16 cellular contexts compared by ENCODE assay signal in the genomic region with DNA sequence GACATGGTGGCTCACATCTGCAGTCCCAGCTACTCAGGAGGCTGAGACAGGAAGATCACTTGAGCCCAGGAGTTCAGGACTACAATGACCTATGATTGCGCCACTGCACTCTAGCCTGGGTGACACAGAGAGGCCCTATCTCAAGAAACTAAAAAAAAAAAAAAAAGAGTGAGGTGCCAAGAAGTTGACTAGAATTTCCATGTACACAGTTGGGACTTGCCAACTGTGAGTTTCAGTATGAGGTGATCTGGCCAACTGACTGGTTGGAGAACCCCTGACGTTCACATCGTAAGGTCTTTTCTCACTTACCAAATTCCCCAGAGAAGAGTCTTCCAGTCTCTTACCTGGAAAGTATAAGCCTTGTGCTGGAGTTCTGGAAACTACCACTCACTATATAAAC. TPM values are rescaled to one million over a fixed set of nuclear protein-coding genes. Genes with fewer than 3 reads are reported as not detected.
DNase-seq lines count a peak whose midpoint lies in the region; ATAC-seq and TF ChIP-seq lines count a peak whose summit lies in the region.
"Had no signal": no experiment of that assay in that cellular context is flagged by ENCODE, and none has a peak within 500 bp of the region (broad histone marks: within the 10 kb centered on the region; RNA-seq: fewer than 3 reads in every experiment).

No MANE protein-coding gene starts in this region.

- TF ChIP-seq CTCF in left lung (IDR thresholded peaks at IDR 0.05) = no peak

- H3K27ac Mint-ChIP-seq in naive thymus-derived CD8-positive, alpha-beta T cell = no peak overlapping the region
- H3K27ac Mint-ChIP-seq: naive B cell had no signal

- intact Hi-C loops in left lung (cut with DNase I) (no loop called here), aorta (cut with DNase I) (no loop called here)

- ATAC-seq in left lung (peak; percentile 5), GM19023 (IDR thresholded peaks at IDR 0.05; ENCODE audit: unreplicated experiment) (no peak), aorta (ENCODE audit: low FRiP score) (no peak)
- no peak for ATAC-seq in naive thymus-derived CD8-positive, alpha-beta T cell

- DNase-seq in GF-D8 (lab: John Stamatoyannopoulos, UW) (peak; percentile 5), OCI-M1 (lab: John Stamatoyannopoulos, UW) (peak; percentile 40), left lung (peak in 1 of 2 donors; percentile 73), aorta (no peak)
- DNase-seq in naive thymus-derived CD8-positive, alpha-beta T cell = no peak
- DNase-seq: activated effector memory CD4-positive, alpha-beta T cell treated with Interleukin-2 at 50 U/mL for 16 hours; central memory CD4-positive, alpha-beta T cell; DND-41; Karpas-422; naive B cell; NCI-H2107; substantia nigra; WERI-Rb-1 had no signal

- H3K4me1 ChIP-seq in left lung (peaks cover 8 to 64% of the 10 kb centered on the region in 2 donors), aorta (ENCODE audit: control insufficient read depth in 1 of 2, insufficient read depth in 2 of 2, low read length in 2 of 2) (no peaks in the 10 kb centered on the region)

- H3K9me3 ChIP-seq in left lung = no peaks in the 10 kb centered on the region
- no peaks in the 10 kb centered on the region for H3K9me3 ChIP-seq in aorta (ENCODE audit: control insufficient read depth, low read length)
- H3K9me3 ChIP-seq: right atrium auricular region had no signal

- H3K9me3 Mint-ChIP-seq in naive thymus-derived CD8-positive, alpha-beta T cell = no peaks in the 10 kb centered on the region
- H3K9me3 Mint-ChIP-seq: naive B cell had no signal

- WGBS in aorta, 2 donors = 34 to 45% methylated on average over 3 of the region's 3 CpGs

- peaks cover 0 to 2% (median 0%) of the 10 kb centered on the region in 5 donors for H3K27me3 Mint-ChIP-seq in naive thymus-derived CD8-positive, alpha-beta T cell
- H3K27me3 Mint-ChIP-seq: naive B cell had no signal

- H3K36me3 ChIP-seq in left lung (peaks cover 0 to 7% of the 10 kb centered on the region in 2 donors), aorta (ENCODE audit: control insufficient read depth in 1 of 2, insufficient read depth in 2 of 2, low read length in 1 of 2) (no peaks in the 10 kb centered on the region)
- H3K36me3 ChIP-seq: right atrium auricular region, WERI-Rb-1 had no signal

- H3K27me3 ChIP-seq in left lung (no peaks in the 10 kb centered on the region), aorta (ENCODE audit: control insufficient read depth in 1 of 2, insufficient read depth in 2 of 2, low read length in 1 of 2) (no peaks in the 10 kb centered on the region)
- H3K27me3 ChIP-seq: right atrium auricular region had no signal

- no peak overlapping the region for H3K4me3 ChIP-seq in left lung
- H3K4me3 ChIP-seq in aorta (ENCODE audit: low read length in 2 of 2) = no peak overlapping the region
- H3K4me3 ChIP-seq: right atrium auricular region, SK-N-MC had no signal

- H3K4me1 Mint-ChIP-seq in naive thymus-derived CD8-positive, alpha-beta T cell = peaks cover 13 to 40% (median 23%) of the 10 kb centered on the region in 4 donors

- no peaks in the 10 kb centered on the region for H3K36me3 Mint-ChIP-seq in naive thymus-derived CD8-positive, alpha-beta T cell

- peak overlapping the region; percentile 43 to 73 for H3K27ac ChIP-seq in left lung
- no peak overlapping the region for H3K27ac ChIP-seq in aorta (ENCODE audit: low read depth in 1 of 2, low read length in 2 of 2)
- H3K27ac ChIP-seq: right atrium auricular region, SK-N-MC, WERI-Rb-1 had no signal

- no peak overlapping the region for H3K4me3 Mint-ChIP-seq in naive thymus-derived CD8-positive, alpha-beta T cell

- POLR2A ChIA-PET in naive thymus-derived CD8-positive, alpha-beta T cell (lab: Charles Lee) = interaction anchor here (0.6 to 1.2 kb wide), 4 partner anchors 9 to 56 kb away, joined by 3 to 5 read pairs (median 4); no protein-coding TSS in a partner anchor

RNA-seq across cellular contexts. Expression of gene MED11, which starts 3.1 kb away (rescaled TPM):
- total RNA-seq in left lung = 10 to 100 TPM; 22.6 to 23.6 TPM
- 10 to 100 TPM; 31.1 to 32.7 TPM for total RNA-seq in naive thymus-derived CD8-positive, alpha-beta T cell
- polyA plus RNA-seq in naive thymus-derived CD8-positive, alpha-beta T cell = 10 to 100 TPM; 37.2 to 81.1 (median 38.9) TPM
- total RNA-seq in aorta = 10 to 100 TPM in 1 of 2 donors, 1 to 10 TPM in 1; 7.9 to 16.7 TPM
- 10 to 100 TPM; 26.2 to 41.1 TPM for polyA plus RNA-seq in aorta

RNA-seq across cellular contexts. Expression of gene ZMYND15, which starts 11.5 kb away (rescaled TPM):
- total RNA-seq in left lung = 1 to 10 TPM; 4.1 to 5.2 TPM
- under 1 TPM; 0.38 to 0.47 TPM for total RNA-seq in naive thymus-derived CD8-positive, alpha-beta T cell
- under 1 TPM in 1 of 3 donors, not detected in 2; 0.10 TPM for polyA plus RNA-seq in naive thymus-derived CD8-positive, alpha-beta T cell
- 1 to 10 TPM; 2.1 to 7.7 TPM for total RNA-seq in aorta
- 1 to 10 TPM in 1 of 2 donors, under 1 TPM in 1; 0.87 to 1.0 TPM for polyA plus RNA-seq in aorta

RNA-seq across cellular contexts. Expression of gene CXCL16, which starts 11.6 kb away (rescaled TPM):
- total RNA-seq in left lung (100 to 1,000 TPM; 122 to 147 TPM), aorta (10 to 100 TPM; 35.9 to 64.0 TPM)
- 1 to 10 TPM; 5.5 to 5.6 TPM for total RNA-seq in naive thymus-derived CD8-positive, alpha-beta T cell
- polyA plus RNA-seq in naive thymus-derived CD8-positive, alpha-beta T cell = 1 to 10 TPM; 2.2 to 5.9 (median 2.5) TPM
- 10 to 100 TPM; 11.0 to 33.7 TPM for polyA plus RNA-seq in aorta

RNA-seq across cellular contexts. Expression of gene ARRB2, which starts 17.7 kb away (rescaled TPM):
- 100 to 1,000 TPM in 1 of 2 donors, 10 to 100 TPM in 1; 91.8 to 240 TPM for total RNA-seq in left lung
- total RNA-seq in naive thymus-derived CD8-positive, alpha-beta T cell = 100 to 1,000 TPM; 402 to 413 TPM
- polyA plus RNA-seq in naive thymus-derived CD8-positive, alpha-beta T cell = 10 to 100 TPM; 47.0 to 60.5 (median 49.4) TPM
- 100 to 1,000 TPM in 1 of 2 donors, 10 to 100 TPM in 1; 71.8 to 119 TPM for total RNA-seq in aorta
- polyA plus RNA-seq in aorta = 10 to 100 TPM; 23.2 to 55.2 TPM

RNA-seq across cellular contexts. Expression of gene PELP1, which starts 24.2 kb away (rescaled TPM):
- total RNA-seq in left lung (10 to 100 TPM; 42.2 to 48.8 TPM), aorta (10 to 100 TPM; 34.6 to 49.4 TPM)
- 10 to 100 TPM; 70.6 to 71.3 TPM for total RNA-seq in naive thymus-derived CD8-positive, alpha-beta T cell
- polyA plus RNA-seq in naive thymus-derived CD8-positive, alpha-beta T cell = 10 to 100 TPM in 2 of 3 donors, 1 to 10 TPM in 1; 8.9 to 13.3 (median 12.1) TPM
- 10 to 100 TPM; 11.0 to 39.2 TPM for polyA plus RNA-seq in aorta

Comparison
In these comparisons a context has a peak if more than half of its experiments do, and no peak if none do; other contexts are left out.
1. DNase-seq: peak in GF-D8 (single experiment) and OCI-M1 (single experiment); none in naive thymus-derived CD8-positive, alpha-beta T cell (0 of 10) and aorta (0 of 2).
2. H3K27ac ChIP-seq: peak in left lung (2 of 2); none in aorta (0 of 2).
3. RNA of gene CXCL16, which starts 11.6 kb away (total RNA-seq): 122 to 147 TPM in left lung and 35.9 to 64.0 TPM in aorta; 5.5 to 5.6 TPM in naive thymus-derived CD8-positive, alpha-beta T cell; every median in the first group is over 4 times any median in the second.